ENCODE assay signal across 8 cellular contexts in the genomic region with DNA sequence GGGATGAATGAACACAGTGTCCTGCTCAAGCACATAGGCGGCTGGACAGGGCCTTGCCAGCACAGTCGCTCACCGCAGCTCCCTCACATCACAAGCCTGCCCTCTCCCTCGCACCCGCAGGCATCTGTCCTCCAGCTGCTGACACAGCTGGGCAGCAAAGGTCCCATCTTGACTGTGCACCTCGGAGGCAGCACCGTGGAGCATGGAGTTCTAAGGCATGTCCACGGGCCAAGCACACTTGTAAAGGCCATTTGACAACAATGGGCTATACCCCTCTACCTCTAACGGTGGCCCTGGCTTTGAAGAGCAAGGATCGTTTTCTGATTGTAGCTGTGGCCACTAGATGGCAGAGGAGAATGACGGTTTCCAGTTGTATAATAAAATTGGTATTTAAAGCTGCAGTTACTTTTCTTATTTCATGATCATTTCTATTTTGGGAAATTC. TPM values are rescaled to one million over a fixed set of nuclear protein-coding genes. Genes with fewer than 3 reads are reported as not detected.
DNase-seq lines count a peak whose midpoint lies in the region; ATAC-seq and TF ChIP-seq lines count a peak whose summit lies in the region.

No MANE protein-coding gene starts in this region.

- DNase-seq in AG04450 (ENCODE audit: low read depth, low spot score), result no peak
- DNase-seq in GM03348 (ENCODE audit: low spot score), result peak; percentile 44
- peak; percentile 12 for DNase-seq in NCI-H2107 treated with DMSO at 0.1 percent for 48 hours (lab: John Stamatoyannopoulos, UW; ENCODE audit: unreplicated experiment)
- peak in 44 of 61 donors; percentile 0 to 55 (median 12) for DNase-seq in caudate nucleus (lab: John Stamatoyannopoulos, UW)
- DNase-seq in left lobe of liver (ENCODE audit: low spot score), result no peak
- no peak for DNase-seq in MG63
- no peak for DNase-seq in central memory CD4-positive, alpha-beta T cell

- H3K27ac ChIP-seq in AG04450 (ENCODE audit: low read depth, low read length), result no peak overlapping the region
- H3K27ac ChIP-seq in caudate nucleus (ENCODE audit: low read depth, low read length), result no peak overlapping the region

- POLR2A ChIA-PET in AG04450 (lab: Yijun Ruan, JAX), result no interaction called here

- ATAC-seq in left lobe of liver (peak; percentile 47), HG03571 (IDR thresholded peaks at IDR 0.05; ENCODE audit: unreplicated experiment) (no peak)

- CTCF ChIA-PET in AG04450 (lab: Charles Lee), result interaction anchor here (0.5 to 1.3 kb wide), 14 partner anchors 8 to 570 kb away, joined by 3 to 8 read pairs (median 3); no protein-coding TSS in a partner anchor

- peak; percentile 59 for TF ChIP-seq CTCF in AG04450 (IDR thresholded peaks at IDR 0.05; ENCODE audit: low read depth, low read length)

- H3K36me3 ChIP-seq in MG63, result no peaks in the 10 kb centered on the region

- H3K4me3 ChIP-seq in AG04450 (ENCODE audit: low read depth, low read length), result no peak overlapping the region
- H3K4me3 ChIP-seq in MG63, result no peak overlapping the region

- no peaks in the 10 kb centered on the region for H3K27me3 ChIP-seq in AG04450 (ENCODE audit: control insufficient read depth, insufficient read depth, low read length)
- no peaks in the 10 kb centered on the region for H3K27me3 ChIP-seq in MG63

- H3K9me3 ChIP-seq in AG04450 (ENCODE audit: control insufficient read depth, insufficient read depth, low read length) (no peaks in the 10 kb centered on the region), MG63 (no peaks in the 10 kb centered on the region)

RNA-seq across cellular contexts. Expression of a gene that starts 53.8 kb away (rescaled TPM):
- 0.21 and 0.27 TPM in 2 replicates for polyA plus RNA-seq in AG04450 (2011; rRNA removed)
- 0.13 and 0.32 TPM in 2 replicates for polyA minus RNA-seq in AG04450 (2011; rRNA and poly(A)+ RNA removed)
- 1.2 TPM for total RNA-seq in left lobe of liver
- 1.4 and 7.2 TPM in 2 replicates for total RNA-seq in MG63 (2014; rRNA removed; shearing (Covaris generic); ENCODE audit: low replicate concordance)

Comparison
In these comparisons a context has a peak if more than half of its experiments do, and no peak if none do; other contexts are left out.
1. DNase-seq: peak in GM03348 (single experiment), NCI-H2107 treated with DMSO at 0.1 percent for 48 hours (single experiment) and caudate nucleus (44 of 61); none in AG04450 (single experiment), left lobe of liver (single experiment), MG63 (single experiment) and central memory CD4-positive, alpha-beta T cell (single experiment).